In the genomic region with DNA sequence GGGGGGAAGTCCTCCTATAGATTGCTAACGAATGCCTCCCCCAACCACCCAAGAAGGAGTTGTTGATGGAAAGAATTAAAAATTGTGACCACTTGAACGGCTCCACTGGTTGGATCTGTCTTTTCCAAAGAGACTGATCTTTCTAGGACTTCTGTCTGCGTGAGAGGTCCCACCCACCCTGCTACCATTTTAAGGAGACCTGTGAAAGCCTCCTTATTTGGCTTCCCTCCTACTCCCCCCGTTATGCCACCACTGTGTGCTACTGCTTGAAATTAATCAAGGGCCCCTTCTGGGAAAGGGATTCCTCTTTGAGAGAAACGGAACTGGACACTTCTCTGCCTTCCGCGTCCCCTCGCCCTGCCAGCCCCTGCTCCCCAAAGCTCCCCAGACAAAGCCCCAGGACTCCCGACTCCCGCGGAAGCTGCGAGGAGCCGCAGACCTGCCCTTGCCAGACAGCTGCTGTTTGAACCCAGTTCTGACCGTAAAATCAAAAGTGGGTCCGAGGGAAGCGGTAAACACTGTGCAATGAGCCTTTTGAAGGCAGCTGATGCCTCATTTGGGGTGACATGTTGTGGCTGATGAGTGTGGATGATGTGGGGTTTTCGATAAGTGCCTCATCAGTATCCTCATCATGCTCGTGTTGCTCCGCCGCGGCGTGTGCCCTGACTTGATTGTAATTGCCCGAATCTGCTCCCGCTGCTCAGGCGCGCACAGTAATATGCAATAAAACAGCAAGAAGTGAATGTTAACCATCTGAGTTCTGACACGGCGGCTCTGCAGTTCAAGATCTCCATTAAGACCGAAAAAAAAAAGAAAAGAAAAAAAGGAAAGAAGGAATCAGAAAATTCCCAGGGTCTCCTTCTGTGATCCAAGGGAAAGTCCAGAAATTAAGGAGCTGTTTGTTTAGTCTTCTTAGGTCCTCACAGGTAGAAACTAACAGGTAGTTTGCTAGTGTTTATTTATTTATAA, we compare ENCODE assay signal across 9 cellular contexts. TPM values are rescaled to one million over a fixed set of nuclear protein-coding genes. Genes with fewer than 3 reads are reported as not detected.
DNase-seq lines count a peak whose midpoint lies in the region; ATAC-seq and TF ChIP-seq lines count a peak whose summit lies in the region.
"Had no signal": no experiment of that assay in that cellular context is flagged by ENCODE, and none has a peak within 500 bp of the region (broad histone marks: within the 10 kb centered on the region; RNA-seq: fewer than 3 reads in every experiment).

No MANE protein-coding gene starts in this region.

- in situ Hi-C loops in astrocyte of the spinal cord (cut with HindIII; ENCODE audit: low sequenced_read_pairs) = no loop called here

- H3K4me3 Mint-ChIP-seq in mesothelial cell of epicardium = peak overlapping the region; percentile 44

- H3K4me1 ChIP-seq in tibial artery = peaks cover 0 to 11% (median 4%) of the 10 kb centered on the region in 4 donors
- H3K4me1 ChIP-seq: BLaER1 had no signal

- H3K9me3 Mint-ChIP-seq in mesothelial cell of epicardium = no peaks in the 10 kb centered on the region

- H3K4me3 ChIP-seq in astrocyte of the spinal cord (ENCODE audit: low read depth, low read length) = peak overlapping the region; percentile 19
- H3K4me3 ChIP-seq in tibial artery = peak overlapping the region; percentile 23 to 29
- H3K4me3 ChIP-seq: BLaER1 had no signal

- no peak for ATAC-seq in HG02870 (IDR thresholded peaks at IDR 0.05; ENCODE audit: unreplicated experiment)

- peak; percentile 57 for DNase-seq in activated CD4-positive, alpha-beta T cell treated with anti-CD3 and anti-CD28 coated beads for 48 hours
- DNase-seq in activated CD4-positive, alpha-beta T cell treated with anti-CD3 and anti-CD28 coated beads, Interleukin-2, amount 50 U/mL, for 1 hour = no peak
- DNase-seq in astrocyte of the spinal cord (ENCODE audit: low read depth, low spot score) (peak; percentile 7), mesothelial cell of epicardium (ENCODE audit: low spot score in 2 of 2, unreplicated experiment in 2 of 2) (no peak), tibial artery (peak in 1 of 2 donors; percentile 22), NCI-H526 (lab: John Stamatoyannopoulos, UW) (no peak), Kasumi-1 (lab: John Stamatoyannopoulos, UW) (no peak)

- no peaks in the 10 kb centered on the region for H3K36me3 ChIP-seq in tibial artery
- H3K36me3 ChIP-seq: BLaER1 had no signal

- no peak for TF ChIP-seq CTCF in astrocyte of the spinal cord (IDR thresholded peaks at IDR 0.05; ENCODE audit: low read depth, low read length)
- no peak for TF ChIP-seq CTCF in mesothelial cell of epicardium (IDR thresholded peaks at IDR 0.05; ENCODE audit: unreplicated experiment)
- TF ChIP-seq CTCF in tibial artery (IDR thresholded peaks at IDR 0.05) = no peak

- H3K36me3 Mint-ChIP-seq in mesothelial cell of epicardium = no peaks in the 10 kb centered on the region

- H3K27me3 Mint-ChIP-seq in mesothelial cell of epicardium (ENCODE audit: low read depth) = peaks cover 76% of the 10 kb centered on the region

- H3K4me1 Mint-ChIP-seq in mesothelial cell of epicardium = peaks cover 3% of the 10 kb centered on the region

- H3K9me3 ChIP-seq in tibial artery = no peaks in the 10 kb centered on the region
- H3K9me3 ChIP-seq: BLaER1 had no signal

- no peak overlapping the region for H3K27ac Mint-ChIP-seq in mesothelial cell of epicardium

- peaks cover 0 to 19% of the 10 kb centered on the region in 2 donors for H3K27me3 ChIP-seq in tibial artery
- H3K27me3 ChIP-seq: BLaER1 had no signal

- intact Hi-C loops in tibial artery (cut with DNase I; ENCODE audit: low total_unique reads) = no loop called here

- H3K27ac ChIP-seq in tibial artery = no peak overlapping the region
- H3K27ac ChIP-seq: BLaER1 had no signal

RNA-seq across cellular contexts. Expression of a gene that starts 48.2 kb away (rescaled TPM):
- 41.3 to 43.5 TPM (median 41.5 TPM) in 3 replicates for total RNA-seq in mesothelial cell of epicardium

Comparison
In these comparisons a context has a peak if more than half of its experiments do, and no peak if none do; other contexts are left out.
1. DNase-seq: peak in activated CD4-positive, alpha-beta T cell treated with anti-CD3 and anti-CD28 coated beads for 48 hours (single experiment) and astrocyte of the spinal cord (single experiment); none in activated CD4-positive, alpha-beta T cell treated with anti-CD3 and anti-CD28 coated beads, Interleukin-2, amount 50 U/mL, for 1 hour (single experiment), mesothelial cell of epicardium (0 of 2), NCI-H526 (0 of 2) and Kasumi-1 (0 of 2).